ENCODE assay signal across 10 cellular contexts in genomic region chr17:12627177-12627629, GRCh38. TPM values are rescaled to one million over a fixed set of nuclear protein-coding genes. Genes with fewer than 3 reads are reported as not detected.
DNase-seq lines count a peak whose midpoint lies in the region; ATAC-seq and TF ChIP-seq lines count a peak whose summit lies in the region.
"Had no signal": no experiment of that assay in that cellular context is flagged by ENCODE, and none has a peak within 500 bp of the region (broad histone marks: within the 10 kb centered on the region; RNA-seq: fewer than 3 reads in every experiment).

No MANE protein-coding gene starts in this region.

- no peaks in the 10 kb centered on the region for H3K9me3 ChIP-seq in left ventricle myocardium inferior (replicated peaks)

- no peak overlapping the region for H3K4me3 ChIP-seq in left ventricle myocardium inferior

- TF ChIP-seq CTCF in left ventricle myocardium inferior (IDR thresholded peaks at IDR 0.05; ENCODE audit: borderline replicate concordance) = no peak

- ATAC-seq in HG02798 (IDR thresholded peaks at IDR 0.05; ENCODE audit: poor library complexity, unreplicated experiment) (no peak), GM18511 (IDR thresholded peaks at IDR 0.05; ENCODE audit: unreplicated experiment) (no peak)
- ATAC-seq: activated CD8-positive, alpha-beta T cell treated with anti-CD3 and anti-CD28 coated beads, Interleukin-2, amount 10 ng/mL, durations not matched to agents 7 days and 5 days; stimulated activated memory B cell treated with anti-CD40 and anti-IgM and Interleukin-4, amounts not matched to agents 10 μg/mL and 1 μg/mL and 100 μg/mL, for 72 hours had no signal

- DNase-seq in HCEC 1CT = peak; percentile 98
- DNase-seq in amniotic epithelial cell (ENCODE audit: low read depth) = peak; percentile 97
- DNase-seq in left ventricle myocardium inferior = no peak
- DNase-seq in stromal cell of bone marrow (ENCODE audit: low read depth) = peak; percentile 85
- no peak for DNase-seq in NCI-H526 treated with DMSO at 0.1 percent for 48 hours (lab: John Stamatoyannopoulos, UW)
- DNase-seq: activated CD8-positive, alpha-beta T cell treated with anti-CD3 and anti-CD28 coated beads, Interleukin-2, amount 10 ng/mL, durations not matched to agents 7 days and 5 days; kidney had no signal

- H3K27me3 ChIP-seq in left ventricle myocardium inferior (ENCODE audit: low read depth) = no peaks in the 10 kb centered on the region

- peak overlapping the region; percentile 41 for H3K27ac ChIP-seq in left ventricle myocardium inferior (replicated peaks)

- H3K36me3 ChIP-seq in left ventricle myocardium inferior = no peaks in the 10 kb centered on the region

- peaks cover 13% of the 10 kb centered on the region for H3K4me1 ChIP-seq in left ventricle myocardium inferior

- intact Hi-C loops in left ventricle myocardium inferior (cut with micrococcal nuclease) = no loop called here

RNA-seq across cellular contexts. Expression of gene MYOCD, which starts 38.5 kb away (rescaled TPM):
- 57.3 TPM for total RNA-seq in left ventricle myocardium inferior
- total RNA-seq: activated CD8-positive, alpha-beta T cell treated with anti-CD3 and anti-CD28 coated beads, Interleukin-2, amount 10 ng/mL, durations not matched to agents 7 days and 5 days had no signal

Comparison
In these comparisons a context has a peak if more than half of its experiments do, and no peak if none do; other contexts are left out.
1. DNase-seq: peak in HCEC 1CT (single experiment), amniotic epithelial cell (single experiment) and stromal cell of bone marrow (single experiment); none in left ventricle myocardium inferior (single experiment) and NCI-H526 treated with DMSO at 0.1 percent for 48 hours (single experiment).